8 cellular contexts compared by ENCODE assay signal in genomic region chr1:228860911-228861829, GRCh38.
DNase-seq lines count a peak whose midpoint lies in the region; ATAC-seq and TF ChIP-seq lines count a peak whose summit lies in the region.

No MANE protein-coding gene starts in this region.

- H3K27ac ChIP-seq in testis (no peak overlapping the region), ovary (no peak overlapping the region)

- no peak for TF ChIP-seq POLR2A in testis (IDR thresholded peaks at IDR 0.05)
- no peak for TF ChIP-seq POLR2A in ovary (IDR thresholded peaks at IDR 0.05)

- ATAC-seq in GM19452 (IDR thresholded peaks at IDR 0.05; ENCODE audit: unreplicated experiment) (peak; percentile 74), HG02870 (IDR thresholded peaks at IDR 0.05; ENCODE audit: unreplicated experiment) (no peak)

- H3K36me3 ChIP-seq in testis (ENCODE audit: low read depth, missing control alignments) (no peaks in the 10 kb centered on the region), ovary (no peaks in the 10 kb centered on the region)

- 81 to 85% methylated on average over 13 to 16 of the region's 16 CpGs for WGBS in testis, 2 donors
- 77 to 83% (median 80%) methylated on average over 16 of the region's 16 CpGs for WGBS in ovary, 3 donors

- H3K4me3 ChIP-seq in AG09309 (ENCODE audit: control insufficient read depth, low read depth, low read length) = no peak overlapping the region
- H3K4me3 ChIP-seq in testis = no peak overlapping the region
- no peak overlapping the region for H3K4me3 ChIP-seq in ovary

- H3K9me3 ChIP-seq in testis = no peaks in the 10 kb centered on the region
- no peaks in the 10 kb centered on the region for H3K9me3 ChIP-seq in ovary

- DNase-seq in AG09309 (ENCODE audit: low read depth) (peak; percentile 40), NCI-H2107 (lab: John Stamatoyannopoulos, UW) (peak; percentile 69), fibroblast of peridontal ligament (ENCODE audit: extremely low read depth) (peak; percentile 7), testis (peak; percentile 11), ovary (no peak)
- no peak for DNase-seq in NK-92 treated with Interleukin-12 subunit alpha and Interleukin-12 subunit beta, amount 100 ng/mL, for 24 hours (lab: John Stamatoyannopoulos, UW)

- intact Hi-C loops in testis (cut with DNase I; ENCODE audit: low total_unique reads) (no loop called here), ovary (cut with DNase I) (no loop called here)

- TF ChIP-seq EP300 in ovary (IDR thresholded peaks at IDR 0.05) = no peak

- H3K4me1 ChIP-seq in testis = no peaks in the 10 kb centered on the region
- no peaks in the 10 kb centered on the region for H3K4me1 ChIP-seq in ovary (ENCODE audit: insufficient read depth)

- H3K27me3 ChIP-seq in testis (no peaks in the 10 kb centered on the region), ovary (no peaks in the 10 kb centered on the region)

- TF ChIP-seq CTCF in AG09309 (IDR thresholded peaks at IDR 0.05; ENCODE audit: control insufficient read depth, insufficient read depth, low read depth, low read length, missing control alignments) = no peak
- no peak for TF ChIP-seq CTCF in testis (IDR thresholded peaks at IDR 0.05)
- TF ChIP-seq CTCF in ovary (IDR thresholded peaks at IDR 0.05) = no peak

Comparison
In these comparisons a context has a peak if more than half of its experiments do, and no peak if none do; other contexts are left out.
1. DNase-seq: peak in AG09309 (single experiment), NCI-H2107 (single experiment), fibroblast of peridontal ligament (single experiment) and testis (single experiment); none in NK-92 treated with Interleukin-12 subunit alpha and Interleukin-12 subunit beta, amount 100 ng/mL, for 24 hours (single experiment) and ovary (0 of 5).